8 cellular contexts compared by ENCODE assay signal in the genomic region with DNA sequence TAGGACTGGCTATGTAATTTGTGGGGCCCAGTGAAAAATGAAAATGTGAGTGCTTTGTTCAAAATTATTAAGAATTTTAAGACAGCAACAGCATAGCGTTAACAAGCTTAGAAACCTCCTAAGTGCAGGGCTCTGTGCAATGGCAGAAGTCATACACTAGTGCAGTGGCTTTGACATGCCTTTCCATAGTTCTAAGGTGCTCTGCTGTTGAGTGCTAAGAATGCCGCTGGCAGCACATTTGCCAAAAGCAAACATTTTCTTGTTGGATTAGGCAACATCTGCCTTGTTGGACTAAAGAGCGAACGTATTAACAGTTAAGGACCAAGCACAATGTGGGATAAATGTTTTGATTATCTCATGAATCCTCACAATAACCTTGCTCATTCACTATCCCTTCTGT.
"Had no signal": no experiment of that assay in that cellular context is flagged by ENCODE, and none has a peak within 500 bp of the region (broad histone marks: within the 10 kb centered on the region; RNA-seq: fewer than 3 reads in every experiment).

No MANE protein-coding gene starts in this region.

- ATAC-seq: GM23338, K562 had no signal

- H3K4me2 ChIP-seq: GM23338 had no signal

- H3K27ac ChIP-seq: HL-60 had no signal

- H3K4me3 ChIP-seq: GM23338, K562 had no signal

- H2AFZ ChIP-seq: GM23338 had no signal

- FAIRE-seq: H1, H54, K562 had no signal

- DNase-seq: H9, HCEC 1CT, IMR-90 had no signal
